2 cellular contexts compared by ENCODE assay signal in the genomic region with DNA sequence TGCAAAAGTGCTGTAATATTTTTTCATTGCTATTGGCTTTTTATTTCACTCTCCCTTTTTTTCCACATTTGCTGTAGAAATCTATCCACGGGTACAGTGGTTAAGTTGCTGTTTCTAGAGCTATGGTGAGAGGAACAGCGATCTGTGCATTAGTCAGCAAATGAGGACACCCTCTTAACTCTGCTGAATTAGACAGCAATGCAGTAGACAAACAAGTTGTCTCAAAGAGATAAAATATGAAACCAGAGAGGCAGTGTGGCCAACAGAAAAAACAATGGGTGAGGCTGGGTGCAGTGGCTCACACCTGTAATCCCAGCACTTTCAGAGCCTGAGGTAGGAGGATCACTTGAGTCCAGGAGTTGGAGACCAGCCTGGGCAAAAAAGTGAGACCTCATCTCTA.
TF ChIP-seq lines count a peak whose summit lies in the region.

No MANE protein-coding gene starts in this region.

TF ChIP-seq in HepG2, 621 proteins besides CTCF, POLR2A, EP300 and RAD21:
- TF ChIP-seq ARID2 (CRISPR knock-in tag; IDR thresholded peaks at IDR 0.05; ENCODE audit: borderline replicate concordance) (0 out of 2 replicates have a peak, but pooled peaks have one; percentile 34), SMC3 (IDR thresholded peaks at IDR 0.05; ENCODE audit: low read length) (no peak)

TF ChIP-seq in K562, 482 proteins besides CTCF, POLR2A, EP300 and RAD21 (continues in another document):
- TF ChIP-seq SMARCE1 (IDR thresholded peaks at IDR 0.05) (0 out of 2 replicates have a peak, but pooled peaks have one; percentile 36), XRCC4 (IDR thresholded peaks at IDR 0.05; ENCODE audit: extremely low read depth, insufficient read depth, insufficient read length) (no peak), MAFG (tag; conservative IDR thresholded peaks at IDR 0.05) (peak; percentile 73), SMARCC2 (IDR thresholded peaks at IDR 0.05; ENCODE audit: low read depth) (peak; percentile 25; the same call in 1 of the 2 replicates), TCF3 (CRISPR knock-in tag; IDR thresholded peaks at IDR 0.05) (peak; percentile 74), TARDBP (IDR thresholded peaks at IDR 0.05) (no peak), CHD1 (IDR thresholded peaks at IDR 0.05; ENCODE audit: low read length) (no peak), ZNF24 (IDR thresholded peaks at IDR 0.05) (no peak), HMBOX1 (IDR thresholded peaks at IDR 0.05) (peak; percentile 18; the same call in 1 of the 2 replicates), TFAM (CRISPR knock-in tag; conservative IDR thresholded peaks at IDR 0.05) (no peak), ZNF23 (CRISPR knock-in tag; IDR thresholded peaks at IDR 0.05) (no peak), RBM25 (IDR thresholded peaks at IDR 0.05; ENCODE audit: low read depth, low read length, severe bottlenecking) (no peak), ILK (tag; IDR thresholded peaks at IDR 0.05; ENCODE audit: borderline replicate concordance, low read depth) (no peak), ZNF436 (CRISPR knock-in tag; IDR thresholded peaks at IDR 0.05) (no peak), ZNF583 (CRISPR knock-in tag; IDR thresholded peaks at IDR 0.05) (no peak), MTF1 (CRISPR knock-in tag; IDR thresholded peaks at IDR 0.05; ENCODE audit: borderline replicate concordance) (no peak), CBFA2T3 (IDR thresholded peaks at IDR 0.05) (peak; percentile 75), RHOXF2B (CRISPR knock-in tag; conservative IDR thresholded peaks at IDR 0.05) (no peak), DIDO1 (tag; IDR thresholded peaks at IDR 0.05; ENCODE audit: low read depth) (no peak), SETDB1 (IDR thresholded peaks at IDR 0.05; ENCODE audit: low read length) (no peak), DPF2 (IDR thresholded peaks at IDR 0.05) (peak; percentile 69), BACH1 (tag; IDR thresholded peaks at IDR 0.05) (0 out of 2 replicates have a peak, but pooled peaks have one; percentile 20), CREM (IDR thresholded peaks at IDR 0.05; ENCODE audit: low read depth) (0 out of 2 replicates have a peak, but pooled peaks have one; percentile 9), SRSF3 (IDR thresholded peaks at IDR 0.05; ENCODE audit: insufficient read depth, low read length) (no peak), FOXJ2 (tag; IDR thresholded peaks at IDR 0.05) (no peak), BMI1 (IDR thresholded peaks at IDR 0.05; ENCODE audit: low read length) (no peak), ZNF41 (CRISPR knock-in tag; conservative IDR thresholded peaks at IDR 0.05) (no peak), TAL1 (IDR thresholded peaks at IDR 0.05) (peak; percentile 53), HDAC1 (IDR thresholded peaks at IDR 0.05) (0 out of 4 replicates have a peak, but pooled peaks of 1 of the 2 experiments have one; percentile 7), C11orf30 (IDR thresholded peaks at IDR 0.05; ENCODE audit: low read depth) (peak; percentile 78), NCOR1 (IDR thresholded peaks at IDR 0.05) (peak; percentile 41; the same call in 1 of the 2 replicates), MAFK (IDR thresholded peaks at IDR 0.05; ENCODE audit: low read length) (peak; percentile 62), AFF1 (IDR thresholded peaks at IDR 0.05; ENCODE audit: low read depth in 1 of 2, partially characterized antibody in 2 of 2) (no peak), CBFA2T2 (conservative IDR thresholded peaks at IDR 0.05) (peak; percentile 55), ZBTB8A (IDR thresholded peaks at IDR 0.05; ENCODE audit: partially characterized antibody) (no peak), SPI1 (IDR thresholded peaks at IDR 0.05; ENCODE audit: borderline replicate concordance, low read depth, low read length) (peak; percentile 44; the same call in 1 of the 2 replicates), BHLHE40 (IDR thresholded peaks at IDR 0.05; ENCODE audit: low read length) (no peak), TRIM24 (IDR thresholded peaks at IDR 0.05) (0 out of 4 replicates have a peak, but pooled peaks of 1 of the 2 experiments have one; percentile 13), MEIS2 (IDR thresholded peaks at IDR 0.05; ENCODE audit: partially characterized antibody) (peak; percentile 6), NFE2 (IDR thresholded peaks at IDR 0.05; ENCODE audit: low read depth) (peak; percentile 84), ZNF79 (CRISPR knock-in tag; IDR thresholded peaks at IDR 0.05; ENCODE audit: low read depth) (peak; percentile 59; the same call in 1 of the 2 replicates), SOX6 (IDR thresholded peaks at IDR 0.05) (peak; percentile 75), ZNF316 (IDR thresholded peaks at IDR 0.05) (peak; percentile 79), ZNF224 (CRISPR knock-in tag; IDR thresholded peaks at IDR 0.05) (no peak), FOXK2 (conservative IDR thresholded peaks at IDR 0.05 in 1 of 2, IDR thresholded peaks at IDR 0.05 in 1 of 2; ENCODE audit: low read depth in 2 of 2) (0 out of 4 replicates have a peak, but pooled peaks of 1 of the 2 experiments have one; percentile 18), TEAD4 (IDR thresholded peaks at IDR 0.05; ENCODE audit: low read length) (peak; percentile 30; the same call in 1 of the 2 replicates), TEAD4 (CRISPR knock-in tag; IDR thresholded peaks at IDR 0.05; ENCODE audit: borderline replicate concordance) (no peak), RFX5 (IDR thresholded peaks at IDR 0.05; ENCODE audit: low read depth, low read length) (no peak), HNRNPL (IDR thresholded peaks at IDR 0.05; ENCODE audit: low read depth, low read length) (no peak), ZFP36 (IDR thresholded peaks at IDR 0.05; ENCODE audit: low read depth, low read length, partially characterized antibody) (peak; percentile 14)
- TF ChIP-seq, protein P1, sequence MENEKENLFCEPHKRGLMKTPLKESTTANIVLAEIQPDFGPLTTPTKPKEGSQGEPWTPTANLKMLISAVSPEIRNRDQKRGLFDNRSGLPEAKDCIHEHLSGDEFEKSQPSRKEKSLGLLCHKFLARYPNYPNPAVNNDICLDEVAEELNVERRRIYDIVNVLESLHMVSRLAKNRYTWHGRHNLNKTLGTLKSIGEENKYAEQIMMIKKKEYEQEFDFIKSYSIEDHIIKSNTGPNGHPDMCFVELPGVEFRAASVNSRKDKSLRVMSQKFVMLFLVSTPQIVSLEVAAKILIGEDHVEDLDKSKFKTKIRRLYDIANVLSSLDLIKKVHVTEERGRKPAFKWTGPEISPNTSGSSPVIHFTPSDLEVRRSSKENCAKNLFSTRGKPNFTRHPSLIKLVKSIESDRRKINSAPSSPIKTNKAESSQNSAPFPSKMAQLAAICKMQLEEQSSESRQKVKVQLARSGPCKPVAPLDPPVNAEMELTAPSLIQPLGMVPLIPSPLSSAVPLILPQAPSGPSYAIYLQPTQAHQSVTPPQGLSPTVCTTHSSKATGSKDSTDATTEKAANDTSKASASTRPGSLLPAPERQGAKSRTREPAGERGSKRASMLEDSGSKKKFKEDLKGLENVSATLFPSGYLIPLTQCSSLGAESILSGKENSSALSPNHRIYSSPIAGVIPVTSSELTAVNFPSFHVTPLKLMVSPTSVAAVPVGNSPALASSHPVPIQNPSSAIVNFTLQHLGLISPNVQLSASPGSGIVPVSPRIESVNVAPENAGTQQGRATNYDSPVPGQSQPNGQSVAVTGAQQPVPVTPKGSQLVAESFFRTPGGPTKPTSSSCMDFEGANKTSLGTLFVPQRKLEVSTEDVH (IDR thresholded peaks at IDR 0.05; ENCODE audit: low read depth, partially characterized antibody): no peak
- TF ChIP-seq, protein P2, sequence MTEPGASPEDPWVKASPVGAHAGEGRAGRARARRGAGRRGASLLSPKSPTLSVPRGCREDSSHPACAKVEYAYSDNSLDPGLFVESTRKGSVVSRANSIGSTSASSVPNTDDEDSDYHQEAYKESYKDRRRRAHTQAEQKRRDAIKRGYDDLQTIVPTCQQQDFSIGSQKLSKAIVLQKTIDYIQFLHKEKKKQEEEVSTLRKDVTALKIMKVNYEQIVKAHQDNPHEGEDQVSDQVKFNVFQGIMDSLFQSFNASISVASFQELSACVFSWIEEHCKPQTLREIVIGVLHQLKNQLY (CRISPR knock-in tag; conservative IDR thresholded peaks at IDR 0.05): no peak
- TF ChIP-seq, protein P3, sequence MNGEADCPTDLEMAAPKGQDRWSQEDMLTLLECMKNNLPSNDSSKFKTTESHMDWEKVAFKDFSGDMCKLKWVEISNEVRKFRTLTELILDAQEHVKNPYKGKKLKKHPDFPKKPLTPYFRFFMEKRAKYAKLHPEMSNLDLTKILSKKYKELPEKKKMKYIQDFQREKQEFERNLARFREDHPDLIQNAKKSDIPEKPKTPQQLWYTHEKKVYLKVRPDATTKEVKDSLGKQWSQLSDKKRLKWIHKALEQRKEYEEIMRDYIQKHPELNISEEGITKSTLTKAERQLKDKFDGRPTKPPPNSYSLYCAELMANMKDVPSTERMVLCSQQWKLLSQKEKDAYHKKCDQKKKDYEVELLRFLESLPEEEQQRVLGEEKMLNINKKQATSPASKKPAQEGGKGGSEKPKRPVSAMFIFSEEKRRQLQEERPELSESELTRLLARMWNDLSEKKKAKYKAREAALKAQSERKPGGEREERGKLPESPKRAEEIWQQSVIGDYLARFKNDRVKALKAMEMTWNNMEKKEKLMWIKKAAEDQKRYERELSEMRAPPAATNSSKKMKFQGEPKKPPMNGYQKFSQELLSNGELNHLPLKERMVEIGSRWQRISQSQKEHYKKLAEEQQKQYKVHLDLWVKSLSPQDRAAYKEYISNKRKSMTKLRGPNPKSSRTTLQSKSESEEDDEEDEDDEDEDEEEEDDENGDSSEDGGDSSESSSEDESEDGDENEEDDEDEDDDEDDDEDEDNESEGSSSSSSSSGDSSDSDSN (IDR thresholded peaks at IDR 0.05; ENCODE audit: borderline replicate concordance in 1 of 2, low read depth in 2 of 2, low read length in 2 of 2): no peak
- TF ChIP-seq, protein P4, sequence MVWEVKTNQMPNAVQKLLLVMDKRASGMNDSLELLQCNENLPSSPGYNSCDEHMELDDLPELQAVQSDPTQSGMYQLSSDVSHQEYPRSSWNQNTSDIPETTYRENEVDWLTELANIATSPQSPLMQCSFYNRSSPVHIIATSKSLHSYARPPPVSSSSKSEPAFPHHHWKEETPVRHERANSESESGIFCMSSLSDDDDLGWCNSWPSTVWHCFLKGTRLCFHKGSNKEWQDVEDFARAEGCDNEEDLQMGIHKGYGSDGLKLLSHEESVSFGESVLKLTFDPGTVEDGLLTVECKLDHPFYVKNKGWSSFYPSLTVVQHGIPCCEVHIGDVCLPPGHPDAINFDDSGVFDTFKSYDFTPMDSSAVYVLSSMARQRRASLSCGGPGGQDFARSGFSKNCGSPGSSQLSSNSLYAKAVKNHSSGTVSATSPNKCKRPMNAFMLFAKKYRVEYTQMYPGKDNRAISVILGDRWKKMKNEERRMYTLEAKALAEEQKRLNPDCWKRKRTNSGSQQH (CRISPR knock-in tag; IDR thresholded peaks at IDR 0.05): no peak
- TF ChIP-seq, protein P5, sequence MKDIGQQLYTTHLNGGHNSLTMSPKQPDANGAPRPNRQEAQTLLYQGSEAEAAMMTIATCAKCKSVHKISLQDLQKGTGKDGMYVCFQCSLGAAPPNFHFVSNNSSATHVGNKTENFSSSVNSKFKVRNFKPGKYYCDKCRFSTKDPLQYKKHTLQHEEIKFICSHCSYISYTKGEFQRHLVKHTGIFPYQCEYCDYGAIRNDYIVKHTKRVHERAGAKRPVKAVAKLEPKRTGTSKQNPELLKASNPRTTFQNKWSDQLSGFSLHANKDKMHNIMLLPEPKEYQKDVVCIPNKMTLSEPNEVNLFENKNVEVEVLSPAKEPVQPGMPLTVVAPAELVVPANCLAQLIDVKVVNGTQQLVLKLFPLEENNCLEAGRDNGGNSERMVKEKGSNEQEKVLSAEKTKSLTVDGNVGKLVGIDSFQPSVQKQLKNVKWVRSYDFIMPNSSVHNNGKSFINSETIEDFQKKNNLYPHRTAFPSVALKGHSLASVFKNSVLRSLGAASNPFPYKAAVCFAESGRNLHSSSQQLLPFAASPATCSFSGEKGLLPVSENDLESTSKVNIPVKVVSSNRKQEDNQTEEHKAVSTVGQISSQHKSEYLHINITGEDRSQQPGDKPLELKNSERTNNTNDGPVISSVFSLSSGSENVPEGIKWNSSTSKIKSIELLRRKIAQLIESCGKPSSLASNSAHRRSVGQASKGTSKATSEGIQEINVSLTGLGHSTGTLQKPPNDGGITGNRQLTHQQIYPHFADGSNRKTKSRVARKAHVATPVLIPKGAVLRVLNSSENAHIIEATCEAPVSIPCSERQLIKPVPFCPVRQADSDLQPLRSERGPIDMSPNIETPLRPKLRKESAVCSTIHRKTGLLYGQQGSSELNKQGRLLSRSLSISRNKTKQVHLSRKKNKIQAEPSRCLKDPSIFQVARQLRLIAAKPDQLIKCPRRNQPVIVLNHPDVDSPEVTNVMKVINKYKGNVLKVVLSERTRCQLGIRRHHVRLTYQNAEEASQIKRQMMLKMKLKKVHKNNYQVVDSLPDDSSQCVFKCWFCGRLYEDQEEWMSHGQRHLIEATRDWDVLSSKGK (CRISPR knock-in tag; IDR thresholded peaks at IDR 0.05): no peak
